In genomic region chr10:97422921-97423420, GRCh38 we compare ENCODE assay signal across 7 cellular contexts. TPM values are rescaled to one million over a fixed set of nuclear protein-coding genes. Genes with fewer than 3 reads are reported as not detected.
DNase-seq lines count a peak whose midpoint lies in the region; ATAC-seq and TF ChIP-seq lines count a peak whose summit lies in the region.
"Had no signal": no experiment of that assay in that cellular context is flagged by ENCODE, and none has a peak within 500 bp of the region (broad histone marks: within the 10 kb centered on the region; RNA-seq: fewer than 3 reads in every experiment).

No MANE protein-coding gene starts in this region.

- H3K4me1 ChIP-seq in neural progenitor cell (peaks cover 10% of the 10 kb centered on the region), upper lobe of right lung (peaks cover 20% of the 10 kb centered on the region)

- H3K27ac ChIP-seq in neural progenitor cell (no peak overlapping the region), upper lobe of right lung (no peak overlapping the region)

- no peak for ATAC-seq in upper lobe of right lung
- no peak for ATAC-seq in GM18870 (IDR thresholded peaks at IDR 0.05; ENCODE audit: unreplicated experiment)
- ATAC-seq: heart right ventricle had no signal

- H3K4me2 ChIP-seq in neural progenitor cell: no peak overlapping the region

- H3K36me3 ChIP-seq in neural progenitor cell (no peaks in the 10 kb centered on the region), upper lobe of right lung (no peaks in the 10 kb centered on the region)

- TF ChIP-seq CTCF in HFF-Myc (IDR thresholded peaks at IDR 0.05; ENCODE audit: low read depth, low read length, missing control alignments) (no peak), neural progenitor cell (IDR thresholded peaks at IDR 0.05) (no peak), GM10248 (IDR thresholded peaks at IDR 0.05; ENCODE audit: control extremely low read depth, extremely low read depth, low read depth, missing control alignments) (no peak), upper lobe of right lung (IDR thresholded peaks at IDR 0.05) (no peak)

- H3K4me3 ChIP-seq in HFF-Myc (replicated peaks; ENCODE audit: low read depth, low read length) (no peak overlapping the region), neural progenitor cell (no peak overlapping the region), upper lobe of right lung (no peak overlapping the region)
- H3K4me3 ChIP-seq: heart right ventricle had no signal

- no peak overlapping the region for H3K9ac ChIP-seq in neural progenitor cell

- H3K79me2 ChIP-seq in neural progenitor cell (ENCODE audit: low read depth): peaks cover 19% of the 10 kb centered on the region

- peaks cover 56% of the 10 kb centered on the region for H3F3A ChIP-seq in neural progenitor cell (ENCODE audit: low read depth)

- peaks cover 25% of the 10 kb centered on the region for H3K36me3 Mint-ChIP-seq in activated T-helper 2 cell treated with anti-CD3 and anti-CD28 coated beads, Interferon-gamma antibody, Interleukin-2, Interleukin-4, amounts not matched to agents 10 μg/mL and 5 μg/mL and 100 μg/mL, durations not matched to agents 14 hours and 24 hours and 36 hours (ENCODE audit: low read depth)
- peaks cover 7% of the 10 kb centered on the region for H3K36me3 Mint-ChIP-seq in neural progenitor cell

- H3K27me3 Mint-ChIP-seq in activated T-helper 2 cell treated with anti-CD3 and anti-CD28 coated beads, Interferon-gamma antibody, Interleukin-2, Interleukin-4, amounts not matched to agents 10 μg/mL and 5 μg/mL and 100 μg/mL, durations not matched to agents 14 hours and 24 hours and 36 hours (ENCODE audit: low read depth): no peaks in the 10 kb centered on the region
- peaks cover 2% of the 10 kb centered on the region for H3K27me3 Mint-ChIP-seq in neural progenitor cell (ENCODE audit: insufficient read depth, low read depth)

- peaks cover 44% of the 10 kb centered on the region for H3K4me1 Mint-ChIP-seq in activated T-helper 2 cell treated with anti-CD3 and anti-CD28 coated beads, Interferon-gamma antibody, Interleukin-2, Interleukin-4, amounts not matched to agents 10 μg/mL and 5 μg/mL and 100 μg/mL, durations not matched to agents 14 hours and 24 hours and 36 hours (ENCODE audit: low read depth)
- peaks cover 31% of the 10 kb centered on the region for H3K4me1 Mint-ChIP-seq in neural progenitor cell

- H3K9me3 ChIP-seq in neural progenitor cell (ENCODE audit: low read depth): no peaks in the 10 kb centered on the region
- no peaks in the 10 kb centered on the region for H3K9me3 ChIP-seq in upper lobe of right lung
- H3K9me3 ChIP-seq: heart right ventricle had no signal

- DNase-seq in HFF-Myc (ENCODE audit: extremely low read depth, low read depth) (peak; percentile 75), neural progenitor cell (ENCODE audit: low spot score) (no peak), GM10248 (ENCODE audit: extremely low spot score) (no peak), upper lobe of right lung (no peak)
- no peak for DNase-seq in activated T-helper 2 cell treated with anti-CD3 and anti-CD28 coated beads, Interferon-gamma antibody, Interleukin-2, Interleukin-4, amounts not matched to agents 10 μg/mL and 5 μg/mL and 100 μg/mL, durations not matched to agents 14 hours and 24 hours and 36 hours (ENCODE audit: low spot score)
- DNase-seq: heart right ventricle had no signal

- intact Hi-C loops in activated T-helper 2 cell treated with anti-CD3 and anti-CD28 coated beads, Interferon-gamma antibody, Interleukin-2, Interleukin-4, amounts not matched to agents 10 μg/mL and 5 μg/mL and 100 μg/mL, durations not matched to agents 14 hours and 24 hours and 36 hours (cut with micrococcal nuclease): loop anchor here (1.0 to 10.0 kb wide), 2 partner anchors 10 to 222 kb away; partner anchors contain the start of gene PI4K2A
- intact Hi-C loops in upper lobe of right lung (cut with DNase I): no loop called here

- H2AFZ ChIP-seq in neural progenitor cell (replicated peaks): no peak overlapping the region

- H3K27me3 ChIP-seq in neural progenitor cell (no peaks in the 10 kb centered on the region), upper lobe of right lung (no peaks in the 10 kb centered on the region)
- H3K27me3 ChIP-seq: heart right ventricle had no signal

- H4K20me1 ChIP-seq in neural progenitor cell (ENCODE audit: low read depth): peaks cover 11% of the 10 kb centered on the region

- H3K27ac Mint-ChIP-seq in activated T-helper 2 cell treated with anti-CD3 and anti-CD28 coated beads, Interferon-gamma antibody, Interleukin-2, Interleukin-4, amounts not matched to agents 10 μg/mL and 5 μg/mL and 100 μg/mL, durations not matched to agents 14 hours and 24 hours and 36 hours: peak overlapping the region; percentile 97
- peak overlapping the region; percentile 28 for H3K27ac Mint-ChIP-seq in neural progenitor cell

- CTCF ChIA-PET in GM10248 (lab: Yijun Ruan, JAX): interaction anchor here (1.0 to 7.0 kb wide), 7 partner anchors 9 to 22 kb away, joined by 3 to 62 read pairs (median 6); partner anchors contain the start of gene RRP12

- H3K4me3 Mint-ChIP-seq in activated T-helper 2 cell treated with anti-CD3 and anti-CD28 coated beads, Interferon-gamma antibody, Interleukin-2, Interleukin-4, amounts not matched to agents 10 μg/mL and 5 μg/mL and 100 μg/mL, durations not matched to agents 14 hours and 24 hours and 36 hours (ENCODE audit: low read depth): peak overlapping the region; percentile 69
- H3K4me3 Mint-ChIP-seq in neural progenitor cell: no peak overlapping the region

- POLR2A ChIA-PET in GM10248 (lab: Yijun Ruan, JAX): interaction anchor here (0.7 kb wide), 1 partner anchor 288 kb away, joined by 3 read pairs; no protein-coding TSS in a partner anchor

- H3K9me3 Mint-ChIP-seq in activated T-helper 2 cell treated with anti-CD3 and anti-CD28 coated beads, Interferon-gamma antibody, Interleukin-2, Interleukin-4, amounts not matched to agents 10 μg/mL and 5 μg/mL and 100 μg/mL, durations not matched to agents 14 hours and 24 hours and 36 hours: no peaks in the 10 kb centered on the region
- no peaks in the 10 kb centered on the region for H3K9me3 Mint-ChIP-seq in neural progenitor cell

RNA-seq across cellular contexts. Expression of gene PGAM1, which starts 3.0 kb away (rescaled TPM):
- total RNA-seq in activated T-helper 2 cell treated with anti-CD3 and anti-CD28 coated beads, Interferon-gamma antibody, Interleukin-2, Interleukin-4, amounts not matched to agents 10 μg/mL and 5 μg/mL and 100 μg/mL, durations not matched to agents 14 hours and 24 hours and 36 hours: 877 and 885 TPM in 2 replicates
- total RNA-seq in neural progenitor cell (ENCODE audit: low replicate concordance) (887 and 1,352 TPM in 2 replicates), upper lobe of right lung (139 TPM)

RNA-seq across cellular contexts. Expression of gene RRP12, which starts 21.8 kb away (rescaled TPM):
- 69.8 and 70.1 TPM in 2 replicates for total RNA-seq in activated T-helper 2 cell treated with anti-CD3 and anti-CD28 coated beads, Interferon-gamma antibody, Interleukin-2, Interleukin-4, amounts not matched to agents 10 μg/mL and 5 μg/mL and 100 μg/mL, durations not matched to agents 14 hours and 24 hours and 36 hours
- total RNA-seq in neural progenitor cell (ENCODE audit: low replicate concordance) (6.1 and 13.8 TPM in 2 replicates), upper lobe of right lung (23.7 TPM)

RNA-seq across cellular contexts. Expression of gene EXOSC1, which starts 22.8 kb away (rescaled TPM):
- total RNA-seq in activated T-helper 2 cell treated with anti-CD3 and anti-CD28 coated beads, Interferon-gamma antibody, Interleukin-2, Interleukin-4, amounts not matched to agents 10 μg/mL and 5 μg/mL and 100 μg/mL, durations not matched to agents 14 hours and 24 hours and 36 hours: 49.9 and 53.4 TPM in 2 replicates
- total RNA-seq in neural progenitor cell (ENCODE audit: low replicate concordance) (48.7 and 72.6 TPM in 2 replicates), upper lobe of right lung (27.0 TPM)

RNA-seq across cellular contexts. Expression of gene ZDHHC16, which starts 23.0 kb away (rescaled TPM):
- 41.4 and 52.9 TPM in 2 replicates for total RNA-seq in activated T-helper 2 cell treated with anti-CD3 and anti-CD28 coated beads, Interferon-gamma antibody, Interleukin-2, Interleukin-4, amounts not matched to agents 10 μg/mL and 5 μg/mL and 100 μg/mL, durations not matched to agents 14 hours and 24 hours and 36 hours
- total RNA-seq in neural progenitor cell (ENCODE audit: low replicate concordance): 15.2 and 39.4 TPM in 2 replicates
- 63.2 TPM for total RNA-seq in upper lobe of right lung
